Comparison of ENCODE assay signal across 29 cellular contexts in genomic region chr5:44707721-44708120, GRCh38.
"Had no signal": no experiment of that assay in that cellular context is flagged by ENCODE, and none has a peak within 500 bp of the region (broad histone marks: within the 10 kb centered on the region; RNA-seq: fewer than 3 reads in every experiment).

No MANE protein-coding gene starts in this region.

- DNase-seq: activated effector memory CD4-positive, alpha-beta T cell treated with anti-CD3 and anti-CD28 coated beads, Interleukin-2, amount 50 U/mL, for 16 hours; activated effector memory CD4-positive, alpha-beta T cell treated with Interleukin-2 at 50 U/mL for 16 hours; activated gamma-delta T cell; activated gamma-delta T cell treated with Interleukin-2 at 50 U/mL for 16 hours; activated naive CD4-positive, alpha-beta T cell; activated naive CD4-positive, alpha-beta T cell treated with anti-CD3 and anti-CD28 coated beads for 36 hours; activated naive CD4-positive, alpha-beta T cell treated with anti-CD3 and anti-CD28 coated beads, Interleukin-2, amount 10 ng/mL, durations not matched to agents 7 days and 5 days; activated naive CD4-positive, alpha-beta T cell treated with anti-CD3 and anti-CD28 coated beads, Interleukin-2, amount 50 U/mL, for 16 hours; activated naive CD4-positive, alpha-beta T cell treated with Interleukin-2 at 50 U/mL for 16 hours; activated naive CD8-positive, alpha-beta T cell treated with anti-CD3 and anti-CD28 coated beads for 36 hours; activated naive CD8-positive, alpha-beta T cell treated with anti-CD3 and anti-CD28 coated beads, Interleukin-2, amount 10 ng/mL, durations not matched to agents 7 days and 5 days; activated naive CD8-positive, alpha-beta T cell treated with anti-CD3 and anti-CD28 coated beads, Interleukin-2, amount 50 U/mL, for 24 hours; activated T-cell treated with anti-CD3 and anti-CD28 coated beads, Interleukin-2, amount 50 U/mL, for 1 hour; activated T-cell treated with anti-CD3 and anti-CD28 coated beads, Interleukin-2, amount 50 U/mL, for 24 hours; activated T-cell treated with anti-CD3 and anti-CD28 coated beads, Interleukin-2, amount 50 U/mL, for 4 hours; activated T-cell treated with anti-CD3 and anti-CD28 coated beads, Interleukin-2, amount 50 U/mL, for 48 hours; activated T-cell treated with anti-CD3 and anti-CD28 coated beads, Interleukin-2, amount 50 U/mL, for 72 hours; adrenal gland; amniotic stem cell; amygdala; anterior cingulate cortex; aorta; body of pancreas; brain microvascular endothelial cell; caudate nucleus; central memory CD4-positive, alpha-beta T cell; cerebellar nuclear complex had no signal

- ATAC-seq: activated naive CD4-positive, alpha-beta T cell treated with anti-CD3 and anti-CD28 coated beads, Interleukin-2, amount 50 U/mL, for 72 hours; activated naive CD8-positive, alpha-beta T cell treated with anti-CD3 and anti-CD28 coated beads, Interleukin-2, amount 50 U/mL, for 24 hours; activated T-cell treated with anti-CD3 and anti-CD28 coated beads, Interleukin-2, amount 50 U/mL, for 4 hours; activated T-cell treated with anti-CD3 and anti-CD28 coated beads, Interleukin-2, amount 50 U/mL, for 72 hours; activated T-helper 17 cell treated with anti-CD3 and anti-CD28 coated beads, Interleukin-2, amount 50 U/mL, for 72 hours; body of pancreas had no signal
